8 cellular contexts compared by ENCODE assay signal in the genomic region with DNA sequence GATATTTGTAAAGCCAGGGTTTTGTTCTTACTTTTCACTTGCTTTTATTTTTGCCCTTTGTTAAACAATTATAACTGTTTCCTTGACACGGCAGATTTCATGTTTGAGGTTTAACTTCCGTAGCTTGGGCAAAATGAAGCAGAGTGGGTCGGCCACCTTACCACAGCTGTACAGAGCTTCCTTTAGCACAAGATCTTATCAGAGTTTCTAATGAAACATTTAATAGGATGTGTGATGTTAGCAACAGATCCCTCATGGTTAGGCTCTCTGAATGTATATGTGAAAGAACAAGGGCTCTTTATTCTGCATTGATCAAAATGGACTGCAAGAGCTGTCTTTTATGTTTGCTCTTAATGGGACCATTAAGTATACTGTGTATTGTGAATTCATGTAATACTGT. TPM values are rescaled to one million over a fixed set of nuclear protein-coding genes. Genes with fewer than 3 reads are reported as not detected.
A peak's percentile ranks its signal among the peaks of the same experiment; 100 is the strongest.
DNase-seq lines count a peak whose midpoint lies in the region; ATAC-seq and TF ChIP-seq lines count a peak whose summit lies in the region.

No MANE protein-coding gene starts in this region.

- no peaks in the 10 kb centered on the region for H3K27me3 Mint-ChIP-seq in activated B cell treated with CpG ODN at 0.5 μM for 24 hours
- H3K27me3 Mint-ChIP-seq in naive thymus-derived CD8-positive, alpha-beta T cell: no peaks in the 10 kb centered on the region

- no peak for TF ChIP-seq EP300 in ovary (IDR thresholded peaks at IDR 0.05)

- H3K27ac Mint-ChIP-seq in activated B cell treated with CpG ODN at 0.5 μM for 24 hours: peak overlapping the region; percentile 67
- H3K27ac Mint-ChIP-seq in naive thymus-derived CD8-positive, alpha-beta T cell: peak overlapping the region; percentile 49 to 92 (median 83)

- intact Hi-C loops in activated B cell treated with CpG ODN at 0.5 μM for 24 hours (cut with micrococcal nuclease) (loop anchor here (1.0 to 2.0 kb wide), 2 partner anchors 8 to 52 kb away; no protein-coding TSS in a partner anchor), head of caudate nucleus (cut with DNase I) (no loop called here), ovary (cut with DNase I) (no loop called here)

- no peak overlapping the region for H3K4me3 ChIP-seq in ovary

- H3K9me3 Mint-ChIP-seq in activated B cell treated with CpG ODN at 0.5 μM for 24 hours: no peaks in the 10 kb centered on the region
- H3K9me3 Mint-ChIP-seq in naive thymus-derived CD8-positive, alpha-beta T cell: no peaks in the 10 kb centered on the region

- no peaks in the 10 kb centered on the region for H3K27me3 ChIP-seq in ovary

- H3K36me3 ChIP-seq in ovary: no peaks in the 10 kb centered on the region

- no peak for TF ChIP-seq POLR2A in ovary (IDR thresholded peaks at IDR 0.05)

- H3K27ac ChIP-seq in ovary: no peak overlapping the region

- peak overlapping the region; percentile 17 for H3K4me3 Mint-ChIP-seq in activated B cell treated with CpG ODN at 0.5 μM for 24 hours
- H3K4me3 Mint-ChIP-seq in naive thymus-derived CD8-positive, alpha-beta T cell: peak overlapping the region; percentile 37 to 75 (median 68)

- POLR2A ChIA-PET in activated B cell treated with CpG ODN at 0.5 μM for 24 hours (lab: Charles Lee): interaction anchor here (0.7 to 2.5 kb wide), 6 partner anchors 9 to 98 kb away, joined by 3 to 16 read pairs (median 6); partner anchors contain the start of genes RNF138 and TRAPPC8
- POLR2A ChIA-PET in naive thymus-derived CD8-positive, alpha-beta T cell (lab: Charles Lee): interaction anchor here (0.6 to 7.8 kb wide), 6 partner anchors 9 to 97 kb away, joined by 3 to 73 read pairs (median 4); partner anchors contain the start of genes RNF125 and RNF138

- peaks cover 17% of the 10 kb centered on the region for H3K36me3 Mint-ChIP-seq in activated B cell treated with CpG ODN at 0.5 μM for 24 hours (ENCODE audit: low read depth)
- peaks cover 5 to 73% (median 27%) of the 10 kb centered on the region in 3 donors for H3K36me3 Mint-ChIP-seq in naive thymus-derived CD8-positive, alpha-beta T cell

- WGBS in ovary, 3 donors: 79 to 86% (median 85%) methylated on average over 3 of the region's 3 CpGs

- H3K9me3 ChIP-seq in ovary: no peaks in the 10 kb centered on the region

- H3K4me1 ChIP-seq in ovary (ENCODE audit: insufficient read depth): no peaks in the 10 kb centered on the region

- CTCF ChIA-PET in activated B cell treated with CpG ODN at 0.5 μM for 24 hours (lab: Charles Lee): interaction anchor here (0.8 kb wide), 1 partner anchor 15 kb away, joined by 3 read pairs; no protein-coding TSS in a partner anchor

- DNase-seq in activated B cell treated with CpG ODN at 0.5 μM for 24 hours (no peak), NCI-H2171 (lab: John Stamatoyannopoulos, UW) (no peak), head of caudate nucleus (no peak), AG08395 (ENCODE audit: low spot score) (no peak), ovary (no peak)
- peak in 6 of 10 donors; percentile 24 to 66 (median 47) for DNase-seq in naive thymus-derived CD8-positive, alpha-beta T cell

- H3K4me1 Mint-ChIP-seq in activated B cell treated with CpG ODN at 0.5 μM for 24 hours: peaks cover 41% of the 10 kb centered on the region
- peaks cover 20 to 68% (median 57%) of the 10 kb centered on the region in 4 donors for H3K4me1 Mint-ChIP-seq in naive thymus-derived CD8-positive, alpha-beta T cell

- no peak for TF ChIP-seq CTCF in activated B cell treated with CpG ODN at 0.5 μM for 24 hours (IDR thresholded peaks at IDR 0.05)
- no peak for TF ChIP-seq CTCF in ovary (IDR thresholded peaks at IDR 0.05)

- ATAC-seq in GM18519 (IDR thresholded peaks at IDR 0.05; ENCODE audit: low FRiP score, unreplicated experiment) (peak; percentile 76), HG03066 (IDR thresholded peaks at IDR 0.05; ENCODE audit: low read depth, unreplicated experiment) (peak; percentile 69), activated B cell treated with CpG ODN at 0.5 μM for 24 hours (ENCODE audit: low read depth) (peak; percentile 54)
- ATAC-seq in naive thymus-derived CD8-positive, alpha-beta T cell: peak; percentile 81 to 93

RNA-seq across cellular contexts. Expression of gene RNF125, which starts 22.3 kb away (rescaled TPM):
- total RNA-seq in activated B cell treated with CpG ODN at 0.5 μM for 24 hours (2.1 and 3.1 TPM in 2 replicates), ovary (1 to 10 TPM in 6 of 7 donors, under 1 TPM in 1; 0.86 to 4.9 (median 1.9) TPM)
- total RNA-seq in naive thymus-derived CD8-positive, alpha-beta T cell: 10 to 100 TPM; 46.3 to 49.7 TPM
- polyA plus RNA-seq in naive thymus-derived CD8-positive, alpha-beta T cell: 10 to 100 TPM; 49.1 to 62.1 (median 60.9) TPM
- 1 to 10 TPM; 1.7 to 9.3 TPM for polyA plus RNA-seq in ovary

RNA-seq across cellular contexts. Expression of gene RNF138, which starts 50.7 kb away (rescaled TPM):
- 55.2 and 66.4 TPM in 2 replicates for total RNA-seq in activated B cell treated with CpG ODN at 0.5 μM for 24 hours
- total RNA-seq in naive thymus-derived CD8-positive, alpha-beta T cell: 10 to 100 TPM; 78.3 to 90.1 TPM
- 100 to 1,000 TPM; 109 to 125 (median 113) TPM for polyA plus RNA-seq in naive thymus-derived CD8-positive, alpha-beta T cell
- 10 to 100 TPM; 20.9 to 41.9 (median 26.0) TPM for total RNA-seq in ovary
- 10 to 100 TPM; 10.2 to 21.9 TPM for polyA plus RNA-seq in ovary

Comparison
In these comparisons a context has a peak if more than half of its experiments do, and no peak if none do; other contexts are left out.
1. DNase-seq: peak in naive thymus-derived CD8-positive, alpha-beta T cell (6 of 10); none in activated B cell treated with CpG ODN at 0.5 μM for 24 hours (single experiment), NCI-H2171 (single experiment), head of caudate nucleus (0 of 42), AG08395 (single experiment) and ovary (0 of 5).
2. RNA of gene RNF125, which starts 22.3 kb away (total RNA-seq): 46.3 to 49.7 TPM in naive thymus-derived CD8-positive, alpha-beta T cell; 2.1 to 3.1 TPM in activated B cell treated with CpG ODN at 0.5 μM for 24 hours and 0.86 to 4.9 TPM in ovary; every median in the first group is over 4 times any median in the second.
3. Peak in every context shown above with its lines, with median percentiles within 50 percentile points of each other: ATAC-seq.